1 cellular context compared by ENCODE assay signal in the genomic region with DNA sequence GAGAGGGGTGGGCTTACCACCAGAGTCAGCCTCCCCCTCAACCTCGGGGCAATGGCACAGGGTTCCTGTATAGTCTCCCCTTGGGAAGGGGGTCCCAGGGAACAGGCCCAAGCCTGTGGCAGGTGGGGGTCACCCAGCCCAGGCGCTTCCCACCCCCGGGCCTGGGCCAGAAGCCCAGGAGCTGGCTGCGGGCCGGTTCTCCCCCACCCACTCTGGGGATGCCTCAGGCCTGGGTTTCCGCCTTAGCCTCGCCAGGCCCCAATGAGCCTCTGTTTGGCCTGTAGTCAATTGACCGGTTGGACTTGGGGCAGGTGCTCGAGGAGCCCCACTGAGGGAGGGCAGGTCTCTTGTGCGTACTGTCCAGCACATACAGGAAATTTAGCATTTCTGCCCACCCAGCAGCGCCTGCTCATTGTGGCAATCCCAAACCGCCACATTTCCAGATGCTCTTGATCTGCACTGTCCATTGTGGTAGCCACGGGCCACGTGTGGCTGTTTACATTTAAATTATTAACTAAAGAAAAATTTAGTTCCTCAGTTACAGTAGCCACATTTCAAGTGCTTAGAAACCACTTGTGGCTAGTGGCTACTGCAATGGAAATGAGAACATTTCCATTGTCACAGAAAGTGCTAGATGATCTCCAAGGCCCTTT.
TF ChIP-seq lines count a peak whose summit lies in the region.

No MANE protein-coding gene starts in this region.

TF ChIP-seq in HepG2, 621 proteins besides CTCF, POLR2A, EP300 and RAD21:
- TF ChIP-seq ZNF10 (CRISPR knock-in tag; IDR thresholded peaks at IDR 0.05; ENCODE audit: borderline replicate concordance, low read depth) (no peak), ZFX (CRISPR knock-in tag; IDR thresholded peaks at IDR 0.05; ENCODE audit: low read depth) (0 out of 2 replicates have a peak, but pooled peaks have one; percentile 21), FOXA3 (CRISPR knock-in tag; IDR thresholded peaks at IDR 0.05) (0 out of 2 replicates have a peak, but pooled peaks have one; percentile 16), SAP130 (CRISPR knock-in tag; IDR thresholded peaks at IDR 0.05; ENCODE audit: low read depth) (0 out of 2 replicates have a peak, but pooled peaks have one; percentile 5), SOX5 (CRISPR knock-in tag; IDR thresholded peaks at IDR 0.05; ENCODE audit: borderline replicate concordance) (peak; percentile 28; the same call in 1 of the 2 replicates), SIX1 (CRISPR knock-in tag; IDR thresholded peaks at IDR 0.05; ENCODE audit: borderline replicate concordance) (no peak), AGO2 (optimal IDR thresholded peaks at IDR 0.05; ENCODE audit: low read depth, low read length) (peak; percentile 41)
- TF ChIP-seq, protein P1, sequence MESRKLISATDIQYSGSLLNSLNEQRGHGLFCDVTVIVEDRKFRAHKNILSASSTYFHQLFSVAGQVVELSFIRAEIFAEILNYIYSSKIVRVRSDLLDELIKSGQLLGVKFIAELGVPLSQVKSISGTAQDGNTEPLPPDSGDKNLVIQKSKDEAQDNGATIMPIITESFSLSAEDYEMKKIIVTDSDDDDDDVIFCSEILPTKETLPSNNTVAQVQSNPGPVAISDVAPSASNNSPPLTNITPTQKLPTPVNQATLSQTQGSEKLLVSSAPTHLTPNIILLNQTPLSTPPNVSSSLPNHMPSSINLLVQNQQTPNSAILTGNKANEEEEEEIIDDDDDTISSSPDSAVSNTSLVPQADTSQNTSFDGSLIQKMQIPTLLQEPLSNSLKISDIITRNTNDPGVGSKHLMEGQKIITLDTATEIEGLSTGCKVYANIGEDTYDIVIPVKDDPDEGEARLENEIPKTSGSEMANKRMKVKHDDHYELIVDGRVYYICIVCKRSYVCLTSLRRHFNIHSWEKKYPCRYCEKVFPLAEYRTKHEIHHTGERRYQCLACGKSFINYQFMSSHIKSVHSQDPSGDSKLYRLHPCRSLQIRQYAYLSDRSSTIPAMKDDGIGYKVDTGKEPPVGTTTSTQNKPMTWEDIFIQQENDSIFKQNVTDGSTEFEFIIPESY (CRISPR knock-in tag; IDR thresholded peaks at IDR 0.05): peak; percentile 95
- TF ChIP-seq, protein P2, sequence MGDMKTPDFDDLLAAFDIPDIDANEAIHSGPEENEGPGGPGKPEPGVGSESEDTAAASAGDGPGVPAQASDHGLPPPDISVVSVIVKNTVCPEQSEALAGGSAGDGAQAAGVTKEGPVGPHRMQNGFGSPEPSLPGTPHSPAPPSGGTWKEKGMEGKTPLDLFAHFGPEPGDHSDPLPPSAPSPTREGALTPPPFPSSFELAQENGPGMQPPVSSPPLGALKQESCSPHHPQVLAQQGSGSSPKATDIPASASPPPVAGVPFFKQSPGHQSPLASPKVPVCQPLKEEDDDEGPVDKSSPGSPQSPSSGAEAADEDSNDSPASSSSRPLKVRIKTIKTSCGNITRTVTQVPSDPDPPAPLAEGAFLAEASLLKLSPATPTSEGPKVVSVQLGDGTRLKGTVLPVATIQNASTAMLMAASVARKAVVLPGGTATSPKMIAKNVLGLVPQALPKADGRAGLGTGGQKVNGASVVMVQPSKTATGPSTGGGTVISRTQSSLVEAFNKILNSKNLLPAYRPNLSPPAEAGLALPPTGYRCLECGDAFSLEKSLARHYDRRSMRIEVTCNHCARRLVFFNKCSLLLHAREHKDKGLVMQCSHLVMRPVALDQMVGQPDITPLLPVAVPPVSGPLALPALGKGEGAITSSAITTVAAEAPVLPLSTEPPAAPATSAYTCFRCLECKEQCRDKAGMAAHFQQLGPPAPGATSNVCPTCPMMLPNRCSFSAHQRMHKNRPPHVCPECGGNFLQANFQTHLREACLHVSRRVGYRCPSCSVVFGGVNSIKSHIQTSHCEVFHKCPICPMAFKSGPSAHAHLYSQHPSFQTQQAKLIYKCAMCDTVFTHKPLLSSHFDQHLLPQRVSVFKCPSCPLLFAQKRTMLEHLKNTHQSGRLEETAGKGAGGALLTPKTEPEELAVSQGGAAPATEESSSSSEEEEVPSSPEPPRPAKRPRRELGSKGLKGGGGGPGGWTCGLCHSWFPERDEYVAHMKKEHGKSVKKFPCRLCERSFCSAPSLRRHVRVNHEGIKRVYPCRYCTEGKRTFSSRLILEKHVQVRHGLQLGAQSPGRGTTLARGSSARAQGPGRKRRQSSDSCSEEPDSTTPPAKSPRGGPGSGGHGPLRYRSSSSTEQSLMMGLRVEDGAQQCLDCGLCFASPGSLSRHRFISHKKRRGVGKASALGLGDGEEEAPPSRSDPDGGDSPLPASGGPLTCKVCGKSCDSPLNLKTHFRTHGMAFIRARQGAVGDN (CRISPR knock-in tag; IDR thresholded peaks at IDR 0.05): peak; percentile 10; the same call in 1 of the 2 replicates
